Comparison of ENCODE assay signal across 1 cellular context in the genomic region with DNA sequence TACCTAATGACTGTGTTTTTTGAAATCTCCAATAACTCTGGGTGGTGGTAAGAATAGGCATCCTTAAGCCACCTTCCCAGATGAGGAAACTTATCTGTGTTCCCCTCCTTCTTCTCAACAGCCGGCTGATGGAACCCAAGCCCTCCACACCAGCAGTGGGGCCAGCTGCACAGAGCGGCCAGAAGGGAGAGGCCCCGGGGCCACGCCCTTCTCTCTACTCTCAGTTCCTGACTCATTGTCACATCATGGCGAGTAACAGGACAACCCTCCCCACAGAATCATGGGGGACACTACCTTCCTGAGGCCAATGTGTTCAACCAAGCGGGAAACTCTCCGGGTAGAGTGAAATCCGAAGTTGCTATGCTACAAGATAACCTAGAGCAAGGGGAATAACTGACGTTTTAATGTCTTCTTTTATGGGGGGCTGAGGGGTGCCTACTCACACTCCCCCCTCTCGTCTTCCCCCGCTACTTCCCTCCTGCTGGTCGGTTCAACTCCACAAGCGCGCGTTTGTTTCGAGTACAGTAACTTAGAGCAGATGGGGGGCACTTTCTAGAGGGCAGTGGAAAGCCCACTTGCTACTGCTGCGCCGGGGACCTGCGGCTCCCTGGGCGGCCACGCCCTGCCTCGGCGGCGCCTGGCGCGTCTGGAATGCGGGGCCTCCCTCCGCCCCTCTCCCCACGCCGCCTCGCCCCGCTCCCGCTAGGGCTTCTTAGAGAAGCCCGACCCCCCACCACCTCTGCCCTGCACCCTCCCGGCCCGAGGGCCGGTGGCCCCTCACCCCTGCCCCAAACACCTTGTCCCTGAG.
TF ChIP-seq lines count a peak whose summit lies in the region.

No MANE protein-coding gene starts in this region.

TF ChIP-seq in K562, 482 proteins besides CTCF, POLR2A, EP300 and RAD21 (continued from another document and continues in another):
- TF ChIP-seq, protein P1, sequence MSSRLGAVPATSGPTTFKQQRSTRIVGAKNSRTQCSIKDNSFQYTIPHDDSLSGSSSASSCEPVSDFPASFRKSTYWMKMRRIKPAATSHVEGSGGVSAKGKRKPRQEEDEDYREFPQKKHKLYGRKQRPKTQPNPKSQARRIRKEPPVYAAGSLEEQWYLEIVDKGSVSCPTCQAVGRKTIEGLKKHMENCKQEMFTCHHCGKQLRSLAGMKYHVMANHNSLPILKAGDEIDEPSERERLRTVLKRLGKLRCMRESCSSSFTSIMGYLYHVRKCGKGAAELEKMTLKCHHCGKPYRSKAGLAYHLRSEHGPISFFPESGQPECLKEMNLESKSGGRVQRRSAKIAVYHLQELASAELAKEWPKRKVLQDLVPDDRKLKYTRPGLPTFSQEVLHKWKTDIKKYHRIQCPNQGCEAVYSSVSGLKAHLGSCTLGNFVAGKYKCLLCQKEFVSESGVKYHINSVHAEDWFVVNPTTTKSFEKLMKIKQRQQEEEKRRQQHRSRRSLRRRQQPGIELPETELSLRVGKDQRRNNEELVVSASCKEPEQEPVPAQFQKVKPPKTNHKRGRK (tag; IDR thresholded peaks at IDR 0.05): no peak
- TF ChIP-seq NEUROD1 (IDR thresholded peaks at IDR 0.05; ENCODE audit: borderline replicate concordance, low read depth, low read length, partially characterized antibody) (no peak), GABPB1 (CRISPR knock-in tag; IDR thresholded peaks at IDR 0.05) (peak; percentile 38), POLR2AphosphoS5 (IDR thresholded peaks at IDR 0.05; ENCODE audit: control insufficient read depth, insufficient read depth, low read depth, low read length) (peak; percentile 43; the same call in 1 of the 2 replicates), ZNF174 (CRISPR knock-in tag; IDR thresholded peaks at IDR 0.05) (no peak), CBFA2T2 (conservative IDR thresholded peaks at IDR 0.05) (peak; percentile 72), STAT5B (CRISPR knock-in tag; IDR thresholded peaks at IDR 0.05) (no peak), ZNF146 (CRISPR knock-in tag; IDR thresholded peaks at IDR 0.05; ENCODE audit: unreplicated experiment) (no peak), HDGF (IDR thresholded peaks at IDR 0.05) (no peak), MIER1 (IDR thresholded peaks at IDR 0.05; ENCODE audit: low read depth) (no peak), CREB1 (IDR thresholded peaks at IDR 0.05) (no peak), CREB1 (CRISPR knock-in tag; IDR thresholded peaks at IDR 0.05) (0 out of 2 replicates have a peak, but pooled peaks have one; percentile 23), BRF1 (IDR thresholded peaks at IDR 0.05; ENCODE audit: borderline replicate concordance, extremely low read depth, insufficient read length) (no peak), HCFC1 (IDR thresholded peaks at IDR 0.05; ENCODE audit: low read depth, low read length) (0 out of 2 replicates have a peak, but pooled peaks have one; percentile 9), NR4A1 (CRISPR knock-in tag; IDR thresholded peaks at IDR 0.05) (no peak), NR4A1 (tag; IDR thresholded peaks at IDR 0.05) (peak; percentile 73), RBBP5 (IDR thresholded peaks at IDR 0.05; ENCODE audit: borderline replicate concordance, insufficient read depth, low read length, poor library complexity, severe bottlenecking) (peak; percentile 30), ZBTB7A (IDR thresholded peaks at IDR 0.05; ENCODE audit: borderline replicate concordance, control insufficient read depth, low read depth, low read length) (peak; percentile 89; the same call in 1 of the 2 replicates), MCM3 (IDR thresholded peaks at IDR 0.05) (no peak)
- TF ChIP-seq, protein P2, sequence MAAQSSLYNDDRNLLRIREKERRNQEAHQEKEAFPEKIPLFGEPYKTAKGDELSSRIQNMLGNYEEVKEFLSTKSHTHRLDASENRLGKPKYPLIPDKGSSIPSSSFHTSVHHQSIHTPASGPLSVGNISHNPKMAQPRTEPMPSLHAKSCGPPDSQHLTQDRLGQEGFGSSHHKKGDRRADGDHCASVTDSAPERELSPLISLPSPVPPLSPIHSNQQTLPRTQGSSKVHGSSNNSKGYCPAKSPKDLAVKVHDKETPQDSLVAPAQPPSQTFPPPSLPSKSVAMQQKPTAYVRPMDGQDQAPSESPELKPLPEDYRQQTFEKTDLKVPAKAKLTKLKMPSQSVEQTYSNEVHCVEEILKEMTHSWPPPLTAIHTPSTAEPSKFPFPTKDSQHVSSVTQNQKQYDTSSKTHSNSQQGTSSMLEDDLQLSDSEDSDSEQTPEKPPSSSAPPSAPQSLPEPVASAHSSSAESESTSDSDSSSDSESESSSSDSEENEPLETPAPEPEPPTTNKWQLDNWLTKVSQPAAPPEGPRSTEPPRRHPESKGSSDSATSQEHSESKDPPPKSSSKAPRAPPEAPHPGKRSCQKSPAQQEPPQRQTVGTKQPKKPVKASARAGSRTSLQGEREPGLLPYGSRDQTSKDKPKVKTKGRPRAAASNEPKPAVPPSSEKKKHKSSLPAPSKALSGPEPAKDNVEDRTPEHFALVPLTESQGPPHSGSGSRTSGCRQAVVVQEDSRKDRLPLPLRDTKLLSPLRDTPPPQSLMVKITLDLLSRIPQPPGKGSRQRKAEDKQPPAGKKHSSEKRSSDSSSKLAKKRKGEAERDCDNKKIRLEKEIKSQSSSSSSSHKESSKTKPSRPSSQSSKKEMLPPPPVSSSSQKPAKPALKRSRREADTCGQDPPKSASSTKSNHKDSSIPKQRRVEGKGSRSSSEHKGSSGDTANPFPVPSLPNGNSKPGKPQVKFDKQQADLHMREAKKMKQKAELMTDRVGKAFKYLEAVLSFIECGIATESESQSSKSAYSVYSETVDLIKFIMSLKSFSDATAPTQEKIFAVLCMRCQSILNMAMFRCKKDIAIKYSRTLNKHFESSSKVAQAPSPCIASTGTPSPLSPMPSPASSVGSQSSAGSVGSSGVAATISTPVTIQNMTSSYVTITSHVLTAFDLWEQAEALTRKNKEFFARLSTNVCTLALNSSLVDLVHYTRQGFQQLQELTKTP (IDR thresholded peaks at IDR 0.05; ENCODE audit: low read depth in 1 of 2, partially characterized antibody in 2 of 2): no peak
- TF ChIP-seq, protein P3, sequence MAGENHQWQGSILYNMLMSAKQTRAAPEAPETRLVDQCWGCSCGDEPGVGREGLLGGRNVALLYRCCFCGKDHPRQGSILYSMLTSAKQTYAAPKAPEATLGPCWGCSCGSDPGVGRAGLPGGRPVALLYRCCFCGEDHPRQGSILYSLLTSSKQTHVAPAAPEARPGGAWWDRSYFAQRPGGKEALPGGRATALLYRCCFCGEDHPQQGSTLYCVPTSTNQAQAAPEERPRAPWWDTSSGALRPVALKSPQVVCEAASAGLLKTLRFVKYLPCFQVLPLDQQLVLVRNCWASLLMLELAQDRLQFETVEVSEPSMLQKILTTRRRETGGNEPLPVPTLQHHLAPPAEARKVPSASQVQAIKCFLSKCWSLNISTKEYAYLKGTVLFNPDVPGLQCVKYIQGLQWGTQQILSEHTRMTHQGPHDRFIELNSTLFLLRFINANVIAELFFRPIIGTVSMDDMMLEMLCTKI (IDR thresholded peaks at IDR 0.05; ENCODE audit: partially characterized antibody): no peak
- TF ChIP-seq, protein P4, sequence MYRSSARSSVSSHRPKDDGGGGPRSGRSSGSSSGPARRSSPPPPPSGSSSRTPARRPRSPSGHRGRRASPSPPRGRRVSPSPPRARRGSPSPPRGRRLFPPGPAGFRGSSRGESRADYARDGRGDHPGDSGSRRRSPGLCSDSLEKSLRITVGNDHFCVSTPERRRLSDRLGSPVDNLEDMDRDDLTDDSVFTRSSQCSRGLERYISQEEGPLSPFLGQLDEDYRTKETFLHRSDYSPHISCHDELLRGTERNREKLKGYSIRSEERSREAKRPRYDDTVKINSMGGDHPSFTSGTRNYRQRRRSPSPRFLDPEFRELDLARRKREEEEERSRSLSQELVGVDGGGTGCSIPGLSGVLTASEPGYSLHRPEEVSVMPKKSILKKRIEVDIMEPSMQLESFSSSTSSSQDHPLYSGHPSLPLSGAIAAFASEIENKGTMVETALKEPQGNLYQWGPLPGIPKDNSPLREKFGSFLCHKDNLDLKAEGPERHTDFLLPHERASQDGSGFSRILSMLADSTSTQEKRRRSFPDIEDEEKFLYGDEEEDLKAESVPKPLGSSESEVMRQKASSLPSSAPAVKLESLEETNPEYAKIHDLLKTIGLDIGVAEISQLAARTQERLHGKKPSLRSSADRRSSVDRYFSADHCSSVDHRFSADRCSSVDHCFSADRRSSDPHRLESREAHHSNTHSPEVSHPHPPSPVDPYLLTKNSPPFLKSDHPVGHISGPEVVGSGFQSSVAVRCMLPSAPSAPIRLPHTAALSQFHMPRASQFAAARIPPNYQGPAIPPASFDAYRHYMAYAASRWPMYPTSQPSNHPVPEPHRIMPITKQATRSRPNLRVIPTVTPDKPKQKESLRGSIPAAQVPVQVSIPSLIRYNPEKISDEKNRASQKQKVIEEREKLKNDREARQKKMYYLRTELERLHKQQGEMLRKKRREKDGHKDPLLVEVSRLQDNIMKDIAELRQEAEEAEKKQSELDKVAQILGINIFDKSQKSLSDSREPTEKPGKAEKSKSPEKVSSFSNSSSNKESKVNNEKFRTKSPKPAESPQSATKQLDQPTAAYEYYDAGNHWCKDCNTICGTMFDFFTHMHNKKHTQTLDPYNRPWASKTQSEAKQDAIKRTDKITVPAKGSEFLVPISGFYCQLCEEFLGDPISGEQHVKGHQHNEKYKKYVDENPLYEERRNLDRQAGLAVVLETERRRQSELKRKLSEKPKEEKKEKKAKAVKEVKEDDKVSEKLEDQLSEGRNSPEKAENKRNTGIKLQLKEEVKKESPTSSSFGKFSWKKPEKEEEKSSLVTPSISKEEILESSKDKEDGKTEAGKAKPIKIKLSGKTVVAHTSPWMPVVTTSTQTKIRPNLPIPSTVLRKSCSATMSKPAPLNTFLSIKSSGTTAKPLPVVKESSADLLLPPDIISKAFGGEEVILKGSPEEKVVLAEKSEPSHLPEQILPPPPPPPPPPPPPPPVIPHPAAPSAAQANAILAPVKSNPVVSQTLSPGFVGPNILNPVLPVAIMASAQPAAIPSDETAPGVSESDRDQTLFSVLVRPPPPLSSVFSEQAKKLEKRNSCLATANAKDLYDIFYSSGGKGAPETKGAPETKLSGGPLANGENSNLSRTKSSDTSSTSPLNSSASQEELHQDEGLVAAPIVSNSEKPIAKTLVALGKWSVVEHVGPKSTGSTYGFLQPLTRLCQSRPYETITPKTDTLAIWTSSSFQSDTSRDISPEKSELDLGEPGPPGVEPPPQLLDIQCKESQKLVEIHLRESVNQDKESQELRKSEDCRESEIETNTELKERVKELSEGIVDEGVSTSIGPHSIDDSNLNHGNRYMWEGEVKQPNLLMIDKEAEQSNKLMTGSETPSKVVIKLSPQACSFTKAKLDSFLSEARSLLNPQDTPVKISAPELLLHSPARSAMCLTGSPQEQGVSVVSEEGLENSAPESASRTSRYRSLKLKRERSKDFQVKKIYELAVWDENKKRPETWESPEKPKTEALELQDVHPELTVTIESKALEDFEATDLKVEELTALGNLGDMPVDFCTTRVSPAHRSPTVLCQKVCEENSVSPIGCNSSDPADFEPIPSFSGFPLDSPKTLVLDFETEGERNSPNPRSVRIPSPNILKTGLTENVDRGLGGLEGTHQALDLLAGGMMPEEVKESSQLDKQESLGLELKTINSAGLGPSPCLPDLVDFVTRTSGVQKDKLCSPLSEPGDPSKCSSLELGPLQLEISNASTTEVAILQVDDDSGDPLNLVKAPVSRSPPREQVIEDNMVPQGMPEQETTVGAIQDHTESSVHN (IDR thresholded peaks at IDR 0.05; ENCODE audit: borderline replicate concordance in 1 of 2, low read depth in 1 of 2): no peak
- TF ChIP-seq, protein P5, sequence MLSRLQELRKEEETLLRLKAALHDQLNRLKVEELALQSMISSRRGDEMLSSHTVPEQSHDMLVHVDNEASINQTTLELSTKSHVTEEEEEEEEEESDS (CRISPR knock-in tag; IDR thresholded peaks at IDR 0.05): no peak
- TF ChIP-seq, protein P6, sequence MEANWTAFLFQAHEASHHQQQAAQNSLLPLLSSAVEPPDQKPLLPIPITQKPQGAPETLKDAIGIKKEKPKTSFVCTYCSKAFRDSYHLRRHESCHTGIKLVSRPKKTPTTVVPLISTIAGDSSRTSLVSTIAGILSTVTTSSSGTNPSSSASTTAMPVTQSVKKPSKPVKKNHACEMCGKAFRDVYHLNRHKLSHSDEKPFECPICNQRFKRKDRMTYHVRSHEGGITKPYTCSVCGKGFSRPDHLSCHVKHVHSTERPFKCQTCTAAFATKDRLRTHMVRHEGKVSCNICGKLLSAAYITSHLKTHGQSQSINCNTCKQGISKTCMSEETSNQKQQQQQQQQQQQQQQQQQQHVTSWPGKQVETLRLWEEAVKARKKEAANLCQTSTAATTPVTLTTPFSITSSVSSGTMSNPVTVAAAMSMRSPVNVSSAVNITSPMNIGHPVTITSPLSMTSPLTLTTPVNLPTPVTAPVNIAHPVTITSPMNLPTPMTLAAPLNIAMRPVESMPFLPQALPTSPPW (CRISPR knock-in tag; IDR thresholded peaks at IDR 0.05): no peak
- TF ChIP-seq, protein P7, sequence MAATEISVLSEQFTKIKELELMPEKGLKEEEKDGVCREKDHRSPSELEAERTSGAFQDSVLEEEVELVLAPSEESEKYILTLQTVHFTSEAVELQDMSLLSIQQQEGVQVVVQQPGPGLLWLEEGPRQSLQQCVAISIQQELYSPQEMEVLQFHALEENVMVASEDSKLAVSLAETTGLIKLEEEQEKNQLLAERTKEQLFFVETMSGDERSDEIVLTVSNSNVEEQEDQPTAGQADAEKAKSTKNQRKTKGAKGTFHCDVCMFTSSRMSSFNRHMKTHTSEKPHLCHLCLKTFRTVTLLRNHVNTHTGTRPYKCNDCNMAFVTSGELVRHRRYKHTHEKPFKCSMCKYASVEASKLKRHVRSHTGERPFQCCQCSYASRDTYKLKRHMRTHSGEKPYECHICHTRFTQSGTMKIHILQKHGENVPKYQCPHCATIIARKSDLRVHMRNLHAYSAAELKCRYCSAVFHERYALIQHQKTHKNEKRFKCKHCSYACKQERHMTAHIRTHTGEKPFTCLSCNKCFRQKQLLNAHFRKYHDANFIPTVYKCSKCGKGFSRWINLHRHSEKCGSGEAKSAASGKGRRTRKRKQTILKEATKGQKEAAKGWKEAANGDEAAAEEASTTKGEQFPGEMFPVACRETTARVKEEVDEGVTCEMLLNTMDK (IDR thresholded peaks at IDR 0.05; ENCODE audit: borderline replicate concordance, insufficient read depth, low read depth, low read length, poor library complexity, severe bottlenecking): peak; percentile 58
- TF ChIP-seq, protein P8, sequence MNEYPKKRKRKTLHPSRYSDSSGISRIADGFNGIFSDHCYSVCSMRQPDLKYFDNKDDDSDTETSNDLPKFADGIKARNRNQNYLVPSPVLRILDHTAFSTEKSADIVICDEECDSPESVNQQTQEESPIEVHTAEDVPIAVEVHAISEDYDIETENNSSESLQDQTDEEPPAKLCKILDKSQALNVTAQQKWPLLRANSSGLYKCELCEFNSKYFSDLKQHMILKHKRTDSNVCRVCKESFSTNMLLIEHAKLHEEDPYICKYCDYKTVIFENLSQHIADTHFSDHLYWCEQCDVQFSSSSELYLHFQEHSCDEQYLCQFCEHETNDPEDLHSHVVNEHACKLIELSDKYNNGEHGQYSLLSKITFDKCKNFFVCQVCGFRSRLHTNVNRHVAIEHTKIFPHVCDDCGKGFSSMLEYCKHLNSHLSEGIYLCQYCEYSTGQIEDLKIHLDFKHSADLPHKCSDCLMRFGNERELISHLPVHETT (CRISPR knock-in tag; conservative IDR thresholded peaks at IDR 0.05 in 1 of 2, IDR thresholded peaks at IDR 0.05 in 1 of 2): 0 out of 4 replicates have a peak, but pooled peaks of 1 of the 2 experiments have one; percentile 20
- TF ChIP-seq, protein P9, sequence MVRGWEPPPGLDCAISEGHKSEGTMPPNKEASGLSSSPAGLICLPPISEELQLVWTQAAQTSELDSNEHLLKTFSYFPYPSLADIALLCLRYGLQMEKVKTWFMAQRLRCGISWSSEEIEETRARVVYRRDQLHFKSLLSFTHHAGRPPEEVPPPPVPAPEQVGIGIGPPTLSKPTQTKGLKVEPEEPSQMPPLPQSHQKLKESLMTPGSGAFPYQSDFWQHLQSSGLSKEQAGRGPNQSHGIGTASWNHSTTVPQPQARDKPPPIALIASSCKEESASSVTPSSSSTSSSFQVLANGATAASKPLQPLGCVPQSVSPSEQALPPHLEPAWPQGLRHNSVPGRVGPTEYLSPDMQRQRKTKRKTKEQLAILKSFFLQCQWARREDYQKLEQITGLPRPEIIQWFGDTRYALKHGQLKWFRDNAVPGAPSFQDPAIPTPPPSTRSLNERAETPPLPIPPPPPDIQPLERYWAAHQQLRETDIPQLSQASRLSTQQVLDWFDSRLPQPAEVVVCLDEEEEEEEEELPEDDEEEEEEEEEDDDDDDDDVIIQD (CRISPR knock-in tag; IDR thresholded peaks at IDR 0.05): no peak
